ENCODE assay signal across 9 cellular contexts in genomic region chr13:30920162-30920561, GRCh38. TPM values are rescaled to one million over a fixed set of nuclear protein-coding genes. Genes with fewer than 3 reads are reported as not detected.
"Had no signal": no experiment of that assay in that cellular context is flagged by ENCODE, and none has a peak within 500 bp of the region (broad histone marks: within the 10 kb centered on the region; RNA-seq: fewer than 3 reads in every experiment).

No MANE protein-coding gene starts in this region.

- DNase-seq: H7, HFFc6 had no signal

- H3K36me3 ChIP-seq: HAP-1 had no signal

- H3K9me3 ChIP-seq: HAP-1 had no signal

- H3K4me3 ChIP-seq: GM23338, HAP-1 had no signal

- H3K4me2 ChIP-seq: GM23338 had no signal

- H2AFZ ChIP-seq: GM23338 had no signal

- ATAC-seq: GM23338, HCT116 had no signal

- H3K27ac ChIP-seq: HL-60 had no signal

RNA-seq across cellular contexts. Expression of gene TEX26, which starts 12.3 kb away (rescaled TPM):
- total RNA-seq: GM23338, H4, H7, HFFc6, HT1080 had no signal
- polyA plus RNA-seq: GM23338, IgD-negative memory B cell had no signal

RNA-seq across cellular contexts. Expression of gene MEDAG, which starts 14.1 kb away (rescaled TPM):
- total RNA-seq: H4, HT1080 had no signal
- polyA plus RNA-seq: IgD-negative memory B cell had no signal
